Comparison of ENCODE assay signal across 1 cellular context in genomic region chr17:60508384-60508980, GRCh38.
TF ChIP-seq lines count a peak whose summit lies in the region.

No MANE protein-coding gene starts in this region.

TF ChIP-seq in GM23338, 12 proteins besides CTCF, POLR2A, EP300 and RAD21:
- no peak for TF ChIP-seq ZNF331 (CRISPR knock-in tag; IDR thresholded peaks at IDR 0.05; ENCODE audit: low read depth)
- TF ChIP-seq REST (IDR thresholded peaks at IDR 0.05; ENCODE audit: unreplicated experiment) = no peak
- TF ChIP-seq ZNF114 (CRISPR knock-in tag; IDR thresholded peaks at IDR 0.05) = no peak
- no peak for TF ChIP-seq NANOG (IDR thresholded peaks at IDR 0.05; ENCODE audit: borderline replicate concordance)
- no peak for TF ChIP-seq CREB1 (CRISPR knock-in tag; IDR thresholded peaks at IDR 0.05; ENCODE audit: low read depth)
- no peak for TF ChIP-seq EZH2phosphoT487 (IDR thresholded peaks at IDR 0.05; ENCODE audit: unreplicated experiment)
- no peak for TF ChIP-seq JUNB (IDR thresholded peaks at IDR 0.05; ENCODE audit: unreplicated experiment)
- TF ChIP-seq STAT1 (IDR thresholded peaks at IDR 0.05; ENCODE audit: unreplicated experiment) = no peak
- TF ChIP-seq EZH2 (IDR thresholded peaks at IDR 0.05; ENCODE audit: low read depth, unreplicated experiment) = no peak
- no peak for TF ChIP-seq ETS1 (IDR thresholded peaks at IDR 0.05)
- no peak for TF ChIP-seq ZNF462 (CRISPR knock-in tag; IDR thresholded peaks at IDR 0.05)
- TF ChIP-seq POLR2AphosphoS5 (IDR thresholded peaks at IDR 0.05; ENCODE audit: low read depth) = no peak
